ENCODE assay signal across 21 cellular contexts in genomic region chr1:110890474-110891196, GRCh38. TPM values are rescaled to one million over a fixed set of nuclear protein-coding genes. Genes with fewer than 3 reads are reported as not detected.
DNase-seq lines count a peak whose midpoint lies in the region; ATAC-seq and TF ChIP-seq lines count a peak whose summit lies in the region.
"Had no signal": no experiment of that assay in that cellular context is flagged by ENCODE, and none has a peak within 500 bp of the region (broad histone marks: within the 10 kb centered on the region; RNA-seq: fewer than 3 reads in every experiment).

No MANE protein-coding gene starts in this region.

- H3K27ac ChIP-seq in neutrophil: peak overlapping the region; percentile 49
- H3K27ac ChIP-seq: breast epithelium, dorsolateral prefrontal cortex, esophagus muscularis mucosa, vagina had no signal

- H3K4me1 Mint-ChIP-seq in activated CD8-positive, alpha-beta memory T cell treated with anti-CD3 and anti-CD28 coated beads, Interleukin-2, amount 10 ng/mL, durations not matched to agents 7 days and 5 days: peaks cover 91% of the 10 kb centered on the region
- H3K4me1 Mint-ChIP-seq in activated naive CD8-positive, alpha-beta T cell treated with anti-CD3 and anti-CD28 coated beads for 36 hours: peaks cover 85% of the 10 kb centered on the region
- H3K4me1 Mint-ChIP-seq: nephron progenitor cell had no signal

- peak overlapping the region; percentile 29 for H3K4me3 Mint-ChIP-seq in activated CD8-positive, alpha-beta memory T cell treated with anti-CD3 and anti-CD28 coated beads, Interleukin-2, amount 10 ng/mL, durations not matched to agents 7 days and 5 days
- peak overlapping the region; percentile 19 for H3K4me3 Mint-ChIP-seq in activated naive CD8-positive, alpha-beta T cell treated with anti-CD3 and anti-CD28 coated beads for 36 hours
- H3K4me3 Mint-ChIP-seq: nephron progenitor cell had no signal

- H3K27ac Mint-ChIP-seq in activated CD8-positive, alpha-beta memory T cell treated with anti-CD3 and anti-CD28 coated beads, Interleukin-2, amount 10 ng/mL, durations not matched to agents 7 days and 5 days: peak overlapping the region; percentile 61
- peak overlapping the region; percentile 73 for H3K27ac Mint-ChIP-seq in activated naive CD8-positive, alpha-beta T cell treated with anti-CD3 and anti-CD28 coated beads for 36 hours
- H3K27ac Mint-ChIP-seq: nephron progenitor cell had no signal

- ATAC-seq in activated CD8-positive, alpha-beta memory T cell treated with anti-CD3 and anti-CD28 coated beads, Interleukin-2, amount 10 ng/mL, durations not matched to agents 7 days and 5 days: no peak

- H3K4me1 ChIP-seq in neutrophil (ENCODE audit: control insufficient read depth in 1 of 2, insufficient read depth in 1 of 2, low read depth in 1 of 2, low read length in 1 of 2): peaks cover 16 to 41% of the 10 kb centered on the region in 2 experiments
- H3K4me1 ChIP-seq: breast epithelium, esophagus muscularis mucosa, vagina had no signal

- H3K9me3 Mint-ChIP-seq in activated CD8-positive, alpha-beta memory T cell treated with anti-CD3 and anti-CD28 coated beads, Interleukin-2, amount 10 ng/mL, durations not matched to agents 7 days and 5 days (ENCODE audit: low read depth): no peaks in the 10 kb centered on the region
- peaks cover 4% of the 10 kb centered on the region for H3K9me3 Mint-ChIP-seq in activated naive CD8-positive, alpha-beta T cell treated with anti-CD3 and anti-CD28 coated beads for 36 hours
- H3K9me3 Mint-ChIP-seq: nephron progenitor cell had no signal

- no peaks in the 10 kb centered on the region for H3K27me3 ChIP-seq in neutrophil
- H3K27me3 ChIP-seq: breast epithelium, dorsolateral prefrontal cortex, esophagus muscularis mucosa, vagina had no signal

- CTCF ChIA-PET in activated CD8-positive, alpha-beta memory T cell treated with anti-CD3 and anti-CD28 coated beads, Interleukin-2, amount 10 ng/mL, durations not matched to agents 7 days and 5 days (lab: Charles Lee): no interaction called here

- no peaks in the 10 kb centered on the region for H3K27me3 Mint-ChIP-seq in activated CD8-positive, alpha-beta memory T cell treated with anti-CD3 and anti-CD28 coated beads, Interleukin-2, amount 10 ng/mL, durations not matched to agents 7 days and 5 days
- no peaks in the 10 kb centered on the region for H3K27me3 Mint-ChIP-seq in activated naive CD8-positive, alpha-beta T cell treated with anti-CD3 and anti-CD28 coated beads for 36 hours

- peaks cover 83% of the 10 kb centered on the region for H3K36me3 Mint-ChIP-seq in activated CD8-positive, alpha-beta memory T cell treated with anti-CD3 and anti-CD28 coated beads, Interleukin-2, amount 10 ng/mL, durations not matched to agents 7 days and 5 days
- peaks cover 83% of the 10 kb centered on the region for H3K36me3 Mint-ChIP-seq in activated naive CD8-positive, alpha-beta T cell treated with anti-CD3 and anti-CD28 coated beads for 36 hours

- peaks cover 47% of the 10 kb centered on the region for H3K36me3 ChIP-seq in neutrophil
- H3K36me3 ChIP-seq: breast epithelium, esophagus muscularis mucosa, vagina had no signal

- DNase-seq in activated CD8-positive, alpha-beta memory T cell treated with anti-CD3 and anti-CD28 coated beads, Interleukin-2, amount 10 ng/mL, durations not matched to agents 7 days and 5 days: no peak
- DNase-seq in activated CD8-positive, alpha-beta memory T cell treated with anti-CD3 and anti-CD28 coated beads, Interleukin-2, amount 50 U/mL, for 4 hours: no peak
- peak; percentile 8 for DNase-seq in RPMI7951 (ENCODE audit: low read depth)
- no peak for DNase-seq in activated naive CD8-positive, alpha-beta T cell treated with anti-CD3 and anti-CD28 coated beads for 36 hours
- no peak for DNase-seq in NK-92 treated with Interleukin-12 subunit alpha and Interleukin-12 subunit beta, amount 100 ng/mL, for 24 hours (lab: John Stamatoyannopoulos, UW)
- DNase-seq in NK-92 (lab: John Stamatoyannopoulos, UW; ENCODE audit: unreplicated experiment): no peak
- no peak for DNase-seq in NCI-H526 (lab: John Stamatoyannopoulos, UW)
- DNase-seq: activated CD4-positive, alpha-beta T cell treated with anti-CD3 and anti-CD28 coated beads, Interleukin-2, amount 50 U/mL, for 1 hour; activated effector memory CD4-positive, alpha-beta T cell treated with anti-CD3 and anti-CD28 coated beads, Interleukin-2, amount 50 U/mL, for 16 hours; dorsolateral prefrontal cortex; KG1; NCI-H1105; NCI-H2171; nephron progenitor cell; RPMI8226 had no signal

- H3K4me3 ChIP-seq in neutrophil (ENCODE audit: low read depth in 1 of 2, low read length in 1 of 2): no peak overlapping the region
- H3K4me3 ChIP-seq: breast epithelium, dorsolateral prefrontal cortex, esophagus muscularis mucosa, lung, vagina had no signal

- no peak for TF ChIP-seq CTCF in neutrophil (IDR thresholded peaks at IDR 0.05)

- H3K9me3 ChIP-seq in neutrophil: peaks cover 3% of the 10 kb centered on the region
- H3K9me3 ChIP-seq: breast epithelium, vagina had no signal

RNA-seq across cellular contexts. Expression of gene CD53, which starts 17.7 kb away (rescaled TPM):
- total RNA-seq in activated CD8-positive, alpha-beta memory T cell treated with anti-CD3 and anti-CD28 coated beads, Interleukin-2, amount 10 ng/mL, durations not matched to agents 7 days and 5 days: 100 to 1,000 TPM; 403 to 439 TPM
- total RNA-seq in RPMI7951 (2014; rRNA removed; shearing (Covaris generic)): 0.29 TPM in 1 of 2 replicates, not detected in the other
- 100 to 1,000 TPM; 191 to 193 TPM for total RNA-seq in activated naive CD8-positive, alpha-beta T cell treated with anti-CD3 and anti-CD28 coated beads for 36 hours
- total RNA-seq: pulmonary artery endothelial cell had no signal

Comparison
In these comparisons a context has a peak if more than half of its experiments do, and no peak if none do; other contexts are left out.
1. RNA of gene CD53, which starts 17.7 kb away (total RNA-seq): 403 to 439 TPM in activated CD8-positive, alpha-beta memory T cell treated with anti-CD3 and anti-CD28 coated beads, Interleukin-2, amount 10 ng/mL, durations not matched to agents 7 days and 5 days and 191 to 193 TPM in activated naive CD8-positive, alpha-beta T cell treated with anti-CD3 and anti-CD28 coated beads for 36 hours; 0.29 TPM in RPMI7951; every median in the first group is over 100 times any median in the second.